Comparison of ENCODE assay signal across 24 cellular contexts in the genomic region with DNA sequence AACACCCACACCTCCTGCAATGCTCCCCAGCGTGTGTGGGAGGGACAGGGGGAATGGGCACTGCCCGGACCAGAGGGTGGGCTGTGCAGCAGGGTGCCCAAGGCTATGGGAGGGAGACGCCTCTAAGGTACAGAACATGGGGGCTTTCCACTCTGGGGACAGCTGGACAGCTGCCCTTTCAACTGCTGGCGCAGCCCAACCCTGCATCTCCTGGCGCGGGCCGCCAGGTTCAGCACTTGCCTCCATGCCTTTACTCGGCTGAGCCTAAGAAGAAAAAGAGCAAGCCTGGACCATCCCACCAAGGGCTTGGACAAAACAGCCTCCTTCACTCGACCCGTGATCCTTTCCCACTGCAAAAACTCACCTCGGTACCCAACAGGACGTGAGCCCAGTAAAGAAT.
DNase-seq lines count a peak whose midpoint lies in the region; ATAC-seq, FAIRE-seq and TF ChIP-seq lines count a peak whose summit lies in the region.
"Had no signal": no experiment of that assay in that cellular context is flagged by ENCODE, and none has a peak within 500 bp of the region (broad histone marks: within the 10 kb centered on the region; RNA-seq: fewer than 3 reads in every experiment).

No MANE protein-coding gene starts in this region.

- H3K4me1 ChIP-seq in HEK293 (ENCODE audit: control insufficient read depth, insufficient read depth, low read length), result no peaks in the 10 kb centered on the region
- H3K4me1 ChIP-seq in Loucy (ENCODE audit: insufficient read depth, low read length, poor library complexity, severe bottlenecking), result peaks cover 38% of the 10 kb centered on the region
- H3K4me1 ChIP-seq: BE2C, Caco-2 had no signal

- no peaks in the 10 kb centered on the region for H3F3A ChIP-seq in Loucy (ENCODE audit: low read depth)

- TF ChIP-seq CTCF in HEK293 (tag by site-specific recombination; IDR thresholded peaks at IDR 0.05) (no peak), Loucy (conservative IDR thresholded peaks at IDR 0.05; ENCODE audit: low read length) (no peak), D721Med (IDR thresholded peaks at IDR 0.05; ENCODE audit: insufficient read depth, missing control alignments) (no peak)

- H3K4me3 ChIP-seq in HEK293 (ENCODE audit: low read depth, low read length) (no peak overlapping the region), Loucy (ENCODE audit: low read length, poor library complexity, severe bottlenecking) (no peak overlapping the region)
- H3K4me3 ChIP-seq: BLaER1 treated with 17β-estradiol and CSF1 and Interleukin-3, amounts not matched to agents 10 nM and 100 nM; GM12878 had no signal

- no peak for FAIRE-seq in D721Med (lab: Jason Lieb, UNC)
- FAIRE-seq: A204.1, GM12878, GM12892, GM18507 had no signal

- ATAC-seq in GM19395 (IDR thresholded peaks at IDR 0.05; ENCODE audit: unreplicated experiment), result no peak
- ATAC-seq: CD8-positive, alpha-beta T cell; GM12878 had no signal

- H3K79me2 ChIP-seq in Loucy (ENCODE audit: insufficient read depth, low read length), result no peaks in the 10 kb centered on the region

- no peaks in the 10 kb centered on the region for H4K20me1 ChIP-seq in Loucy (ENCODE audit: insufficient read depth, low read length, poor library complexity, severe bottlenecking)
- H4K20me1 ChIP-seq: BLaER1 treated with 17β-estradiol and CSF1 and Interleukin-3, amounts not matched to agents 10 nM and 100 nM had no signal

- H3K9me2 ChIP-seq in Loucy (replicated peaks; ENCODE audit: low read depth, low read length), result no peaks in the 10 kb centered on the region

- no peaks in the 10 kb centered on the region for H3K9me3 ChIP-seq in HEK293 (ENCODE audit: control insufficient read depth, insufficient read depth, low read depth, low read length)
- no peaks in the 10 kb centered on the region for H3K9me3 ChIP-seq in Loucy (ENCODE audit: insufficient read depth, low read depth, low read length)
- H3K9me3 ChIP-seq: BE2C; BLaER1 treated with 17β-estradiol and CSF1 and Interleukin-3, amounts not matched to agents 10 nM and 100 nM; Caco-2 had no signal

- no peaks in the 10 kb centered on the region for H3K27me3 ChIP-seq in Loucy (ENCODE audit: insufficient read depth, low read length, poor library complexity, severe bottlenecking)
- H3K27me3 ChIP-seq: BE2C had no signal

- DNase-seq in kidney tubule cell (ENCODE audit: low spot score) (no peak), D721Med (ENCODE audit: insufficient read length, low spot score) (no peak)
- DNase-seq: 8988T; ACHN; BE2C; Caco-2; Calu3; CD4-positive, alpha-beta T cell; CD8-positive, alpha-beta T cell; DMS 273 treated with DMSO at 0.1 percent for 48 hours; DMS153; DMS53; DMS79; EL; GDM1 had no signal

- no peak overlapping the region for H2AFZ ChIP-seq in Loucy (ENCODE audit: low read length)

- POLR2A ChIA-PET in HEK293 (lab: Yijun Ruan, JAX), result no interaction called here

- H3K36me3 ChIP-seq in HEK293 (ENCODE audit: control insufficient read depth in 2 of 2, insufficient read depth in 1 of 2, low read length in 2 of 2) (no peaks in the 10 kb centered on the region), Loucy (ENCODE audit: insufficient read depth, low read length) (no peaks in the 10 kb centered on the region)
- H3K36me3 ChIP-seq: BE2C; BLaER1 treated with 17β-estradiol and CSF1 and Interleukin-3, amounts not matched to agents 10 nM and 100 nM had no signal

- H3K27ac ChIP-seq in HEK293 (ENCODE audit: extremely low read depth, low read depth, low read length), result no peak overlapping the region
- H3K27ac ChIP-seq: BLaER1 treated with 17β-estradiol and CSF1 and Interleukin-3, amounts not matched to agents 10 nM and 100 nM; C4-2B had no signal

- CTCF ChIA-PET in HEK293 (lab: Yijun Ruan, JAX), result interaction anchor here (1.1 kb wide), 1 partner anchor 110 kb away, joined by 5 read pairs; no protein-coding TSS in a partner anchor

- peak overlapping the region; percentile 14 for H3K4me2 ChIP-seq in Loucy (ENCODE audit: low read depth, low read length, poor library complexity, severe bottlenecking)

- peak overlapping the region; percentile 29 for H3K9ac ChIP-seq in Loucy (ENCODE audit: low read depth, low read length, poor library complexity, severe bottlenecking)
- H3K9ac ChIP-seq: BLaER1 treated with 17β-estradiol and CSF1 and Interleukin-3, amounts not matched to agents 10 nM and 100 nM had no signal

TF ChIP-seq in HEK293, 187 proteins besides CTCF, POLR2A, EP300 and RAD21:
- TF ChIP-seq, protein P1, sequence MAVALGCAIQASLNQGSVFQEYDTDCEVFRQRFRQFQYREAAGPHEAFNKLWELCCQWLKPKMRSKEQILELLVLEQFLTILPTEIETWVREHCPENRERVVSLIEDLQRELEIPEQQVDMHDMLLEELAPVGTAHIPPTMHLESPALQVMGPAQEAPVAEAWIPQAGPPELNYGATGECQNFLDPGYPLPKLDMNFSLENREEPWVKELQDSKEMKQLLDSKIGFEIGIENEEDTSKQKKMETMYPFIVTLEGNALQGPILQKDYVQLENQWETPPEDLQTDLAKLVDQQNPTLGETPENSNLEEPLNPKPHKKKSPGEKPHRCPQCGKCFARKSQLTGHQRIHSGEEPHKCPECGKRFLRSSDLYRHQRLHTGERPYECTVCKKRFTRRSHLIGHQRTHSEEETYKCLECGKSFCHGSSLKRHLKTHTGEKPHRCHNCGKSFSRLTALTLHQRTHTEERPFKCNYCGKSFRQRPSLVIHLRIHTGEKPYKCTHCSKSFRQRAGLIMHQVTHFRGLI (tag by site-specific recombination; IDR thresholded peaks at IDR 0.05), result peak; percentile 41; the same call in 1 of the 2 replicates
- TF ChIP-seq, protein P2, sequence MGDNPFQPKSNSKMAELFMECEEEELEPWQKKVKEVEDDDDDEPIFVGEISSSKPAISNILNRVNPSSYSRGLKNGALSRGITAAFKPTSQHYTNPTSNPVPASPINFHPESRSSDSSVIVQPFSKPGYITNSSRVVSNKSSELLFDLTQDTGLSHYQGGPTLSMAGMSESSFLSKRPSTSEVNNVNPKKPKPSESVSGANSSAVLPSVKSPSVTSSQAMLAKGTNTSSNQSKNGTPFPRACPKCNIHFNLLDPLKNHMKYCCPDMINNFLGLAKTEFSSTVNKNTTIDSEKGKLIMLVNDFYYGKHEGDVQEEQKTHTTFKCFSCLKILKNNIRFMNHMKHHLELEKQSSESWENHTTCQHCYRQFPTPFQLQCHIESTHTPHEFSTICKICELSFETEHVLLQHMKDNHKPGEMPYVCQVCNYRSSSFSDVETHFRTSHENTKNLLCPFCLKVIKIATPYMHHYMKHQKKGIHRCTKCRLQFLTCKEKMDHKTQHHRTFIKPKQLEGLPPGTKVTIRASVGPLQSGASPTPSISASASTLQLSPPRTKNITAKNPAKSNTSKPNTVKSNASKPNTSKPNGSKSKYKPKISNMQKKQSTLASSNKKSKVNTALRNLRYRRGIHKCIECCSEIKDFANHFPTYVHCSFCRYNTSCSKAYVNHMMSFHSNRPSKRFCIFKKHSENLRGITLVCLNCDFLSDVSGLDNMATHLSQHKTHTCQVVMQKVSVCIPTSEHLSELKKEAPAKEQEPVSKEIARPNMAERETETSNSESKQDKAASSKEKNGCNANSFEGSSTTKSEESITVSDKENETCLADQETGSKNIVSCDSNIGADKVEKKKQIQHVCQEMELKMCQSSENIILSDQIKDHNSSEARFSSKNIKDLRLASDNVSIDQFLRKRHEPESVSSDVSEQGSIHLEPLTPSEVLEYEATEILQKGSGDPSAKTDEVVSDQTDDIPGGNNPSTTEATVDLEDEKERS (tag by site-specific recombination; IDR thresholded peaks at IDR 0.05), result no peak
